ENCODE assay signal across 12 cellular contexts in genomic region chr10:125136087-125136486, GRCh38.
"Had no signal": no experiment of that assay in that cellular context is flagged by ENCODE, and none has a peak within 500 bp of the region (broad histone marks: within the 10 kb centered on the region; RNA-seq: fewer than 3 reads in every experiment).

No MANE protein-coding gene starts in this region.

- H3K27ac ChIP-seq: brain microvascular endothelial cell, esophagus squamous epithelium, tibial artery had no signal

- ATAC-seq: left colon had no signal

- H3K9me3 Mint-ChIP-seq: activated T-helper 2 cell treated with anti-CD3 and anti-CD28 coated beads, Interferon-gamma antibody, Interleukin-2, Interleukin-4, amounts not matched to agents 10 μg/mL and 5 μg/mL and 100 μg/mL, durations not matched to agents 14 hours and 24 hours and 36 hours; nephron progenitor cell had no signal

- H3K27ac Mint-ChIP-seq: activated T-helper 2 cell treated with anti-CD3 and anti-CD28 coated beads, Interferon-gamma antibody, Interleukin-2, Interleukin-4, amounts not matched to agents 10 μg/mL and 5 μg/mL and 100 μg/mL, durations not matched to agents 14 hours and 24 hours and 36 hours had no signal

- DNase-seq: activated CD4-positive, alpha-beta T cell treated with anti-CD3 and anti-CD28 coated beads, Interleukin-2, amount 50 U/mL, for 1 hour; activated CD4-positive, CD25-positive, alpha-beta regulatory T cell; activated naive CD4-positive, alpha-beta T cell treated with anti-CD3 and anti-CD28 coated beads, Interleukin-2, amount 50 U/mL, for 16 hours; amygdala; brain microvascular endothelial cell; esophagus squamous epithelium; glutamatergic neuron; nephron progenitor cell; T-helper 2 cell had no signal

- H3K27me3 ChIP-seq: brain microvascular endothelial cell, esophagus squamous epithelium, tibial artery had no signal

- H3K4me3 Mint-ChIP-seq: nephron progenitor cell had no signal

- H3K4me3 ChIP-seq: esophagus squamous epithelium, tibial artery had no signal

- H3K9me3 ChIP-seq: esophagus squamous epithelium had no signal
